Comparison of ENCODE assay signal across 34 cellular contexts in the genomic region with DNA sequence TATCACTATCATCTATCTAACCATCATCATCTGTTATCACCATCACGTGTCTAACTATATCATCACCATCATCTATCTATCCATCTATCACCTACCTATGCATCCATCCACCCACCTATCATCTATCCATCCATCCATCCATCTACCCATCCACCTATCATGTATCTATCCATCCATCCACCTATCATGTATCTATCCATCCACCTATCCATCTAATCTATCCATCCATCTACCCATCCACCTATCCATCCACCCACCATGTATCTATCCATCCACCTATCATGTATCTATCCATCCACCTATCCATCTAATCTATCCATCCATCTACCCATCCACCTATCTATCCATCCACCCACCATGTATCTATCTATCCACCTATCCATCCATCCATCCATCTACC.
"Had no signal": no experiment of that assay in that cellular context is flagged by ENCODE, and none has a peak within 500 bp of the region (broad histone marks: within the 10 kb centered on the region; RNA-seq: fewer than 3 reads in every experiment).

No MANE protein-coding gene starts in this region.

- FAIRE-seq: astrocyte, colon, TTC549 had no signal

- H3K36me3 ChIP-seq: adrenal gland, brain microvascular endothelial cell, breast epithelium had no signal

- H3K9me3 ChIP-seq: adrenal gland, body of pancreas had no signal

- DNase-seq: activated B cell treated with CpG ODN at 0.5 μM for 24 hours; activated CD4-positive, alpha-beta memory T cell treated with anti-CD3 and anti-CD28 coated beads for 36 hours; activated CD4-positive, alpha-beta T cell treated with anti-CD3 and anti-CD28 coated beads for 4 hours; activated CD4-positive, alpha-beta T cell treated with anti-CD3 and anti-CD28 coated beads, Interleukin-2, amount 10 ng/mL, durations not matched to agents 24 days and 14 days; activated CD4-positive, alpha-beta T cell treated with anti-CD3 and anti-CD28 coated beads, Interleukin-2, amount 50 U/mL, for 1 hour; activated CD4-positive, alpha-beta T cell treated with anti-CD3 and anti-CD28 coated beads, Interleukin-2, amount 50 U/mL, for 4 hours; activated CD4-positive, CD25-positive, alpha-beta regulatory T cell treated with anti-CD3 and anti-CD28 coated beads, Interleukin-2, amount 50 U/mL, for 72 hours; activated CD8-positive, alpha-beta memory T cell treated with anti-CD3 and anti-CD28 coated beads, Interleukin-2, amount 50 U/mL, for 4 hours; activated CD8-positive, alpha-beta T cell treated with anti-CD3 and anti-CD28 coated beads for 36 hours; activated effector memory CD4-positive, alpha-beta T cell treated with anti-CD3 and anti-CD28 coated beads, Interleukin-2, amount 50 U/mL, for 16 hours; activated gamma-delta T cell treated with Interleukin-2 at 50 U/mL for 16 hours; activated naive CD4-positive, alpha-beta T cell; activated naive CD4-positive, alpha-beta T cell treated with anti-CD3 and anti-CD28 coated beads for 36 hours; activated naive CD4-positive, alpha-beta T cell treated with anti-CD3 and anti-CD28 coated beads, Interleukin-2, amount 50 U/mL, for 16 hours; activated naive CD8-positive, alpha-beta T cell treated with anti-CD3 and anti-CD28 coated beads for 36 hours; activated T-cell treated with anti-CD3 and anti-CD28 coated beads for 4 hours; activated T-cell treated with anti-CD3 and anti-CD28 coated beads, Interleukin-2, amount 50 U/mL, for 1 hour; activated T-cell treated with anti-CD3 and anti-CD28 coated beads, Interleukin-2, amount 50 U/mL, for 4 hours; activated T-cell treated with anti-CD3 and anti-CD28 coated beads, Interleukin-2, amount 50 U/mL, for 72 hours; adrenal gland; amniotic stem cell; aorta; body of pancreas; brain microvascular endothelial cell; central memory CD4-positive, alpha-beta T cell; T-helper 2 cell; T-helper 9 cell had no signal

- H3K27me3 ChIP-seq: adrenal gland, body of pancreas, brain microvascular endothelial cell, breast epithelium had no signal

- H3K4me1 ChIP-seq: body of pancreas, breast epithelium had no signal

- H3K27ac ChIP-seq: adrenal gland, body of pancreas, brain microvascular endothelial cell, breast epithelium, VCaP had no signal

- H3K4me3 ChIP-seq: adrenal gland, body of pancreas, breast epithelium had no signal

- ATAC-seq: activated CD8-positive, alpha-beta T cell treated with anti-CD3 and anti-CD28 coated beads for 36 hours; activated naive CD4-positive, alpha-beta T cell treated with anti-CD3 and anti-CD28 coated beads, Interleukin-2, amount 50 U/mL, for 72 hours; activated T-cell treated with anti-CD3 and anti-CD28 coated beads, Interleukin-2, amount 50 U/mL, for 4 hours; activated T-cell treated with anti-CD3 and anti-CD28 coated beads, Interleukin-2, amount 50 U/mL, for 72 hours; activated T-helper 17 cell treated with anti-CD3 and anti-CD28 coated beads, Interleukin-2, amount 50 U/mL, for 72 hours; body of pancreas had no signal
